ENCODE assay signal across 21 cellular contexts in the genomic region with DNA sequence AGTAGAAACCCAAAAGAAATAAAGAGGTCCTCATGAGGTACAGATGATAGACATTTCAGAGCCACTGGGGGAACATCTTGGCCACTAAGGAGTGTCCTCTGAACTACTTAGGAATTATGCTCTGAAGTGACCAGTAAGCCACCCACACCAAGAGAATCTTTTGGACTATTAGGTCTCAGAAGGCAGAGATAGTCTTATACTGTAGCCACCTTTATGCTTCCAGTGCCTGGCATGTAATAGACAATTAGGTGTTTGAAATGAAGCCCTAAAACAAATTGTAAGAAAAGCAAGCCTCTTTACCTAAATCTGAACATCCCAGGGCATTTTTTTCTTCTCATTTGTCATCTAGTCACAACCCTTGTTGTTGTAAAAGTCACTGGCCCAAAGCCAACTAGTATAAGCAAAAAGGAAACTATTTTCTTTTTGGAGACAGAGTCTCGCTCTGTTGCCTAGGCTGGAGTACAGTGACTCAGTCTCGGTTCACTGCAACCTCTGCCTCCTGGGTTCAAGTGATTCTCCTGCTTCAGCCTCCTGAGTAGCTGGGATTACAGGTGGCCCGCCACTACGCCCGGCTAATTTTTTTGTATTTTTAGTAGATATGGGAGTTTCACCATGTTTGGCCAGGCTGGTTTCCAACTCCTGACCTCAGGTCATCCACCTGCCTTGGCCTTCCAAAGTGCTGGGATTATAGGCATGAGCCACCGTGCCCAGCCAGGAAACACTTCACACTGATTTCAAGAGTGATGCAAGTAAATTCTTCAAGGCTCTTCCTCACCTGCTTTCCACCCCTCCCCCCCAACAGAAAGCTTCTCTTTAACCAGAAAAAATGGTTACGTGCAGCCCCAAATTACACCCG. TPM values are rescaled to one million over a fixed set of nuclear protein-coding genes. Genes with fewer than 3 reads are reported as not detected.
DNase-seq lines count a peak whose midpoint lies in the region; ATAC-seq and TF ChIP-seq lines count a peak whose summit lies in the region.
"Had no signal": no experiment of that assay in that cellular context is flagged by ENCODE, and none has a peak within 500 bp of the region (broad histone marks: within the 10 kb centered on the region; RNA-seq: fewer than 3 reads in every experiment).

No MANE protein-coding gene starts in this region.

- peaks cover 46% of the 10 kb centered on the region for H3K36me3 Mint-ChIP-seq in nephron progenitor cell (ENCODE audit: low read depth)

- no peaks in the 10 kb centered on the region for H3K27me3 Mint-ChIP-seq in nephron progenitor cell (ENCODE audit: low read depth, poor library complexity)
- H3K27me3 Mint-ChIP-seq: activated CD4-positive, alpha-beta T cell treated with anti-CD3 and anti-CD28 coated beads, Interleukin-2, amount 10 ng/mL, durations not matched to agents 24 days and 14 days had no signal

- ATAC-seq in GM19397 (IDR thresholded peaks at IDR 0.05; ENCODE audit: unreplicated experiment) = no peak
- ATAC-seq in GM21529 (IDR thresholded peaks at IDR 0.05; ENCODE audit: unreplicated experiment) = no peak
- ATAC-seq: activated T-cell treated with anti-CD3 and anti-CD28 coated beads, Interleukin-2, amount 50 U/mL, for 72 hours; SK-N-SH treated with all-trans-retinoic acid at 6 μM for 48 hours had no signal

- peaks cover 42% of the 10 kb centered on the region for H3K4me1 Mint-ChIP-seq in nephron progenitor cell
- H3K4me1 Mint-ChIP-seq: activated CD4-positive, alpha-beta T cell treated with anti-CD3 and anti-CD28 coated beads, Interleukin-2, amount 10 ng/mL, durations not matched to agents 24 days and 14 days had no signal

- DNase-seq in DMS53 (lab: John Stamatoyannopoulos, UW) (peak; percentile 34), DMS53 treated with DMSO at 0.1 percent for 48 hours (lab: John Stamatoyannopoulos, UW; ENCODE audit: unreplicated experiment) (no peak), RPMI7951 (ENCODE audit: low read depth) (peak; percentile 29), fibroblast of villous mesenchyme (ENCODE audit: low read depth) (peak; percentile 55), nephron progenitor cell (no peak), A172 (ENCODE audit: low spot score) (no peak)
- DNase-seq: activated CD4-positive, alpha-beta T cell treated with anti-CD3 and anti-CD28 coated beads, Interleukin-2, amount 10 ng/mL, durations not matched to agents 24 days and 14 days; activated naive CD4-positive, alpha-beta T cell treated with anti-CD3 and anti-CD28 coated beads, Interleukin-2, amount 50 U/mL, for 16 hours; activated T-cell treated with anti-CD3 and anti-CD28 coated beads, Interleukin-2, amount 50 U/mL, for 72 hours; anterior cingulate cortex; Calu3; effector memory CD4-positive, alpha-beta T cell; esophagus squamous epithelium; NCI-H1436 treated with DMSO at 0.1 percent for 48 hours; NCI-H2171; NCI-H524; trophoblast cell had no signal

- no peak overlapping the region for H3K4me3 Mint-ChIP-seq in nephron progenitor cell
- H3K4me3 Mint-ChIP-seq: activated CD4-positive, alpha-beta T cell treated with anti-CD3 and anti-CD28 coated beads, Interleukin-2, amount 10 ng/mL, durations not matched to agents 24 days and 14 days; activated T-cell treated with anti-CD3 and anti-CD28 coated beads, Interleukin-2, amount 50 U/mL, for 72 hours had no signal

- TF ChIP-seq CTCF in fibroblast of villous mesenchyme (IDR thresholded peaks at IDR 0.05; ENCODE audit: insufficient read depth, low read depth, low read length) (no peak), nephron progenitor cell (IDR thresholded peaks at IDR 0.05) (no peak)

- H3K27ac Mint-ChIP-seq in nephron progenitor cell = peak overlapping the region; percentile 90
- H3K27ac Mint-ChIP-seq: activated CD4-positive, alpha-beta T cell treated with anti-CD3 and anti-CD28 coated beads, Interleukin-2, amount 10 ng/mL, durations not matched to agents 24 days and 14 days; activated T-cell treated with anti-CD3 and anti-CD28 coated beads, Interleukin-2, amount 50 U/mL, for 72 hours had no signal

- H3K4me3 ChIP-seq in fibroblast of villous mesenchyme (ENCODE audit: low read depth, low read length) = no peak overlapping the region
- H3K4me3 ChIP-seq: esophagus squamous epithelium, HAP-1 had no signal

- H3K9me3 Mint-ChIP-seq in nephron progenitor cell = no peaks in the 10 kb centered on the region
- H3K9me3 Mint-ChIP-seq: activated CD4-positive, alpha-beta T cell treated with anti-CD3 and anti-CD28 coated beads, Interleukin-2, amount 10 ng/mL, durations not matched to agents 24 days and 14 days; activated T-cell treated with anti-CD3 and anti-CD28 coated beads, Interleukin-2, amount 50 U/mL, for 72 hours had no signal

RNA-seq across cellular contexts. Expression of a gene that starts 11.1 kb away (rescaled TPM):
- total RNA-seq in RPMI7951 (2014; rRNA removed; shearing (Covaris generic)) = 30.5 and 36.6 TPM in 2 replicates
- total RNA-seq in fibroblast of villous mesenchyme = 31.6 and 37.1 TPM in 2 replicates
- total RNA-seq in A172 (2014; rRNA removed; shearing (Covaris generic)) = 9.9 and 10.8 TPM in 2 replicates

Comparison
In these comparisons a context has a peak if more than half of its experiments do, and no peak if none do; other contexts are left out.
1. DNase-seq: peak in DMS53 (single experiment), RPMI7951 (single experiment) and fibroblast of villous mesenchyme (single experiment); none in DMS53 treated with DMSO at 0.1 percent for 48 hours (single experiment), nephron progenitor cell (single experiment) and A172 (single experiment).